In the genomic region with DNA sequence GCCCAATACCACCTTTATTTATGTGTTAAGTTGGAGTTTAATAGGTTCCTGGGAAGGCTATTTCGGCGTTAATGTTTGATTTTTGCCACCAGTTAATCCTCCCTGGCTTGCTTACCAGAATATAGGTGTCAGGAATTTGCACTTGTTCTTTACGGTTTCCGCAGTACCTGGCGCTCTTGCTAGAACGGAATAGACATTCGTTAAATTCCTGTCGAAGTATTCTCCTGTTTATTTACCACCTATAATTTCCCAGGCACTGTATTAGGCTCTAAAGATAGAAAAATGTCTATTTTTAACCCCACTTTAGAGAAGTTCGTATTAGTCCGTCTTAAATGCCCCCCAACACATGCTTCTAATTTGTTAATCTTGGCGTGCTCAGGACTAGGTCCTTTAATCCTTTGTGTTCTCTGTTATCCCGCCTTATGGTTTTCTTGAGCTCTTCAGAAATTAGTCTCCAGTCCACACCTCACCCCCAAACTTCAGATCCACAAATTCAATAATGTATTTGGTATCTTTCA, we compare ENCODE assay signal across 8 cellular contexts. TPM values are rescaled to one million over a fixed set of nuclear protein-coding genes. Genes with fewer than 3 reads are reported as not detected.
DNase-seq lines count a peak whose midpoint lies in the region; ATAC-seq and TF ChIP-seq lines count a peak whose summit lies in the region.

No MANE protein-coding gene starts in this region.

- peak overlapping the region; percentile 91 for H3K4me3 Mint-ChIP-seq in osteocyte (ENCODE audit: unreplicated experiment)

- H3K36me3 Mint-ChIP-seq in osteocyte (ENCODE audit: unreplicated experiment) = no peaks in the 10 kb centered on the region

- no peak for TF ChIP-seq CTCF in GM06990 (IDR thresholded peaks at IDR 0.05; ENCODE audit: insufficient read depth, low read length, poor library complexity, severe bottlenecking)
- TF ChIP-seq CTCF in dorsolateral prefrontal cortex (IDR thresholded peaks at IDR 0.05 in 54 of 56, conservative IDR thresholded peaks at IDR 0.05 in 2 of 56; ENCODE audit: low read depth in 1 of 56, partially characterized antibody in 56 of 56) = no peak
- TF ChIP-seq CTCF in osteocyte (IDR thresholded peaks at IDR 0.05) = no peak

- H3K36me3 ChIP-seq in GM06990 (ENCODE audit: control insufficient read depth, insufficient read depth, low read length) (no peaks in the 10 kb centered on the region), KOPT-K1 (ENCODE audit: insufficient read depth, low read length) (no peaks in the 10 kb centered on the region)

- no peaks in the 10 kb centered on the region for H3K27me3 Mint-ChIP-seq in osteocyte (ENCODE audit: unreplicated experiment)

- H3K4me3 ChIP-seq in GM06990 (replicated peaks; ENCODE audit: low read depth, low read length) = peak overlapping the region; percentile 69
- H3K4me3 ChIP-seq in dorsolateral prefrontal cortex = peak overlapping the region; percentile 34 to 89 (median 74)

- H3K4me1 Mint-ChIP-seq in osteocyte (ENCODE audit: unreplicated experiment) = peaks cover 15% of the 10 kb centered on the region

- no peaks in the 10 kb centered on the region for H3K27me3 ChIP-seq in GM06990 (replicated peaks; ENCODE audit: control insufficient read depth, insufficient read depth, low read length)
- H3K27me3 ChIP-seq in dorsolateral prefrontal cortex = no peaks in the 10 kb centered on the region

- DNase-seq in GM06990 (ENCODE audit: extremely low read depth, insufficient read length) (no peak), dorsolateral prefrontal cortex (no peak), osteocyte (ENCODE audit: extremely low spot score, unreplicated experiment) (no peak), NCI-H1417 treated with DMSO at 0.1 percent for 48 hours (lab: John Stamatoyannopoulos, UW) (no peak), hepatic stellate cell (ENCODE audit: low spot score) (no peak)

- H3K9me3 Mint-ChIP-seq in osteocyte (ENCODE audit: unreplicated experiment) = no peaks in the 10 kb centered on the region

- H3K27ac Mint-ChIP-seq in osteocyte (ENCODE audit: unreplicated experiment) = peak overlapping the region; percentile 82

- intact Hi-C loops in dorsolateral prefrontal cortex (cut with DNase I) = no loop called here

- H3K27ac ChIP-seq in KOPT-K1 (ENCODE audit: low read depth, low read length, poor library complexity, severe bottlenecking) (peak overlapping the region; percentile 54), dorsolateral prefrontal cortex (peak overlapping the region in 10 of 59 donors; percentile 4 to 72 (median 48))

- no peak for ATAC-seq in GM19463 (IDR thresholded peaks at IDR 0.05; ENCODE audit: unreplicated experiment)
- ATAC-seq in GM21381 (IDR thresholded peaks at IDR 0.05; ENCODE audit: unreplicated experiment) = no peak

- H3K9me3 ChIP-seq in KOPT-K1 (ENCODE audit: insufficient read depth, low read length, poor library complexity, severe bottlenecking) = no peaks in the 10 kb centered on the region

RNA-seq across cellular contexts. Expression of gene CCDC150, which starts 0.6 kb away (rescaled TPM):
- total RNA-seq in dorsolateral prefrontal cortex (10 to 100 TPM in 2 of 120 experiments, 1 to 10 TPM in 117, under 1 TPM in 1; 0.67 to 10.5 (median 4.1) TPM), osteocyte (6.1 and 7.1 TPM in 2 replicates)

RNA-seq across cellular contexts. Expression of gene HECW2, which starts 46.7 kb away (rescaled TPM):
- total RNA-seq in dorsolateral prefrontal cortex (100 to 1,000 TPM in 3 of 120 experiments, 10 to 100 TPM in 117; 49.6 to 107 (median 77.3) TPM), osteocyte (25.6 and 26.5 TPM in 2 replicates)
